16 cellular contexts compared by ENCODE assay signal in the genomic region with DNA sequence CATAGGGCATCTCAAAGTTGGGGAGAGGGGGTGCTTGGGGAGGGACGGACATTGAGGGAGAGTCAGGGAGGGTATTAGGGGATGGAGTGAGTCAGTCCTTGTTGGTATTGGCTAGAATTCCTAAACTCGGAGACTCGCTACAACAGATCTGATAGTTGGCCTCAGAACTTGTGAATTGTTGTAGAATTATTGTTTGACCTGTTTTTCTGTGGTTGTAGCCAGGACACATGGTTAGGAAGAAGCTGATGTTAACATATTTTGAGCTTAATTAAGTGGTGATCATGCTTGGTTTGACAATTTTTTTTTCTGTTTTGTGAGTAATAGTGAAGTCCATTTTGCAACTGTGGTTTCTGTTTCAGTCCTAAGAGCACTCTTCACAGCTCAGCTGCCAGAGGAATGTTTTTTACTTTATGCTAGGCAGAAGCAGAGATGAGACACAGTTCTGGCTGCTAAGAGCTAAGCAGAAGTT.
DNase-seq lines count a peak whose midpoint lies in the region; ATAC-seq and TF ChIP-seq lines count a peak whose summit lies in the region.
"Had no signal": no experiment of that assay in that cellular context is flagged by ENCODE, and none has a peak within 500 bp of the region (broad histone marks: within the 10 kb centered on the region; RNA-seq: fewer than 3 reads in every experiment).

No MANE protein-coding gene starts in this region.

- H3K36me3 Mint-ChIP-seq in HFFc6 (ENCODE audit: low read depth): no peaks in the 10 kb centered on the region
- H3K36me3 Mint-ChIP-seq: activated naive CD8-positive, alpha-beta T cell treated with anti-CD3 and anti-CD28 coated beads, Interleukin-2, amount 10 ng/mL, durations not matched to agents 7 days and 5 days had no signal

- TF ChIP-seq POLR2A in upper lobe of left lung (IDR thresholded peaks at IDR 0.05) (no peak), esophagus muscularis mucosa (IDR thresholded peaks at IDR 0.05; ENCODE audit: low read depth) (no peak)

- peak overlapping the region; percentile 66; the same call in 1 of the 2 replicates for H3K4me3 Mint-ChIP-seq in HFFc6
- H3K4me3 Mint-ChIP-seq: activated naive CD8-positive, alpha-beta T cell treated with anti-CD3 and anti-CD28 coated beads, Interleukin-2, amount 10 ng/mL, durations not matched to agents 7 days and 5 days; natural killer cell had no signal

- H3K4me3 ChIP-seq in astrocyte of the spinal cord (ENCODE audit: low read depth, low read length): no peak overlapping the region
- no peak overlapping the region for H3K4me3 ChIP-seq in upper lobe of left lung
- peak overlapping the region in 1 of 4 donors; percentile 40 for H3K4me3 ChIP-seq in esophagus muscularis mucosa
- H3K4me3 ChIP-seq: MG63, SK-N-MC had no signal

- DNase-seq in HFFc6 (no peak), astrocyte of the spinal cord (ENCODE audit: low read depth, low spot score) (peak; percentile 58), iris pigment epithelial cell (ENCODE audit: low read depth) (peak; percentile 83), upper lobe of left lung (no peak), A172 (ENCODE audit: low spot score) (no peak), NCI-H187 (lab: John Stamatoyannopoulos, UW) (no peak), esophagus muscularis mucosa (ENCODE audit: extremely low spot score) (no peak)
- DNase-seq: activated naive CD8-positive, alpha-beta T cell treated with anti-CD3 and anti-CD28 coated beads, Interleukin-2, amount 10 ng/mL, durations not matched to agents 7 days and 5 days; effector CD4-positive, alpha-beta T cell; MG63; natural killer cell; NCI-H2227 treated with DMSO at 0.1 percent for 48 hours; stimulated activated naive CD8-positive, alpha-beta T cell treated with anti-CD3 and anti-CD28 coated beads, Interleukin-15, Interleukin-2, amounts not matched to agents 100 U/mL and 50 U/mL, for 24 hours had no signal

- H3K36me3 ChIP-seq in upper lobe of left lung (no peaks in the 10 kb centered on the region), esophagus muscularis mucosa (no peaks in the 10 kb centered on the region)
- H3K36me3 ChIP-seq: MG63 had no signal

- ATAC-seq in upper lobe of left lung (ENCODE audit: low FRiP score in 2 of 2): peak; percentile 62 to 81
- ATAC-seq: HCT116; natural killer cell; stimulated activated naive CD8-positive, alpha-beta T cell treated with anti-CD3 and anti-CD28 coated beads, Interleukin-15, Interleukin-2, amounts not matched to agents 100 U/mL and 50 U/mL, for 24 hours had no signal

- WGBS in upper lobe of left lung, 2 donors: 36 to 49% methylated on average over 3 of the region's 3 CpGs
- 27% methylated on average over 3 of the region's 3 CpGs for WGBS in esophagus muscularis mucosa

- no peaks in the 10 kb centered on the region for H3K27me3 Mint-ChIP-seq in HFFc6 (ENCODE audit: insufficient read depth)
- H3K27me3 Mint-ChIP-seq: activated naive CD8-positive, alpha-beta T cell treated with anti-CD3 and anti-CD28 coated beads, Interleukin-2, amount 10 ng/mL, durations not matched to agents 7 days and 5 days had no signal

- peak overlapping the region; percentile 20; the same call in 1 of the 2 replicates for H3K27ac Mint-ChIP-seq in HFFc6
- H3K27ac Mint-ChIP-seq: activated naive CD8-positive, alpha-beta T cell treated with anti-CD3 and anti-CD28 coated beads, Interleukin-2, amount 10 ng/mL, durations not matched to agents 7 days and 5 days; natural killer cell had no signal

- peaks cover 23% of the 10 kb centered on the region; the same call in 1 of the 2 replicates for H3K4me1 Mint-ChIP-seq in HFFc6 (ENCODE audit: low read depth)
- H3K4me1 Mint-ChIP-seq: activated naive CD8-positive, alpha-beta T cell treated with anti-CD3 and anti-CD28 coated beads, Interleukin-2, amount 10 ng/mL, durations not matched to agents 7 days and 5 days had no signal

- no peak for TF ChIP-seq CTCF in HFFc6 (IDR thresholded peaks at IDR 0.05)
- no peak for TF ChIP-seq CTCF in astrocyte of the spinal cord (IDR thresholded peaks at IDR 0.05; ENCODE audit: low read depth, low read length)
- TF ChIP-seq CTCF in upper lobe of left lung (IDR thresholded peaks at IDR 0.05): no peak
- TF ChIP-seq CTCF in esophagus muscularis mucosa (IDR thresholded peaks at IDR 0.05): no peak

- in situ Hi-C loops in astrocyte of the spinal cord (cut with HindIII; ENCODE audit: low sequenced_read_pairs): no loop called here

- no peaks in the 10 kb centered on the region for H3K9me3 ChIP-seq in upper lobe of left lung
- H3K9me3 ChIP-seq in esophagus muscularis mucosa: no peaks in the 10 kb centered on the region
- H3K9me3 ChIP-seq: MG63 had no signal

- H3K27ac ChIP-seq in upper lobe of left lung (no peak overlapping the region), esophagus muscularis mucosa (replicated peaks in 1 of 4) (no peak overlapping the region)
- H3K27ac ChIP-seq: SK-N-MC, VCaP had no signal

- H3K9me3 Mint-ChIP-seq in HFFc6: peaks cover 15% of the 10 kb centered on the region

- H3K4me1 ChIP-seq in upper lobe of left lung (no peaks in the 10 kb centered on the region), esophagus muscularis mucosa (no peaks in the 10 kb centered on the region)

- intact Hi-C loops in esophagus muscularis mucosa (cut with DNase I): no loop called here

- TF ChIP-seq EP300 in upper lobe of left lung (IDR thresholded peaks at IDR 0.05): no peak
- no peak for TF ChIP-seq EP300 in esophagus muscularis mucosa (IDR thresholded peaks at IDR 0.05)

- H3K27me3 ChIP-seq in upper lobe of left lung (no peaks in the 10 kb centered on the region), esophagus muscularis mucosa (no peaks in the 10 kb centered on the region)
- H3K27me3 ChIP-seq: MG63 had no signal

Comparison
In these comparisons a context has a peak if more than half of its experiments do, and no peak if none do; other contexts are left out.
1. DNase-seq: peak in astrocyte of the spinal cord (single experiment) and iris pigment epithelial cell (single experiment); none in HFFc6 (single experiment), upper lobe of left lung (0 of 2), A172 (single experiment), NCI-H187 (0 of 2) and esophagus muscularis mucosa (single experiment).